Comparison of ENCODE assay signal across 8 cellular contexts in genomic region chr1:150619576-150620509, GRCh38. TPM values are rescaled to one million over a fixed set of nuclear protein-coding genes. Genes with fewer than 3 reads are reported as not detected.
DNase-seq lines count a peak whose midpoint lies in the region; ATAC-seq lines count a peak whose summit lies in the region.

No MANE protein-coding gene starts in this region.

- peak overlapping the region in 1 of 2 donors; percentile 59 for H3K4me3 Mint-ChIP-seq in activated T-cell treated with anti-CD3 and anti-CD28 coated beads, Interleukin-2, amount 50 U/mL, for 72 hours
- no peak overlapping the region for H3K4me3 Mint-ChIP-seq in activated T-cell treated with anti-CD3 and anti-CD28 coated beads, Interleukin-2, amount 50 U/mL, for 4 hours
- no peak overlapping the region for H3K4me3 Mint-ChIP-seq in effector memory CD8-positive, alpha-beta T cell

- H3K9me3 Mint-ChIP-seq in activated T-cell treated with anti-CD3 and anti-CD28 coated beads, Interleukin-2, amount 50 U/mL, for 72 hours = no peaks in the 10 kb centered on the region
- H3K9me3 Mint-ChIP-seq in activated T-cell treated with anti-CD3 and anti-CD28 coated beads, Interleukin-2, amount 50 U/mL, for 4 hours = no peaks in the 10 kb centered on the region
- no peaks in the 10 kb centered on the region for H3K9me3 Mint-ChIP-seq in effector memory CD8-positive, alpha-beta T cell

- H3K27ac Mint-ChIP-seq in activated T-cell treated with anti-CD3 and anti-CD28 coated beads, Interleukin-2, amount 50 U/mL, for 72 hours = peak overlapping the region; percentile 95
- H3K27ac Mint-ChIP-seq in effector memory CD8-positive, alpha-beta T cell = peak overlapping the region; percentile 45 to 81

- no peaks in the 10 kb centered on the region for H3K27me3 Mint-ChIP-seq in activated T-cell treated with anti-CD3 and anti-CD28 coated beads, Interleukin-2, amount 50 U/mL, for 72 hours (ENCODE audit: low read depth)
- no peaks in the 10 kb centered on the region for H3K27me3 Mint-ChIP-seq in activated T-cell treated with anti-CD3 and anti-CD28 coated beads, Interleukin-2, amount 50 U/mL, for 4 hours (ENCODE audit: low read depth)
- no peaks in the 10 kb centered on the region for H3K27me3 Mint-ChIP-seq in effector memory CD8-positive, alpha-beta T cell

- peaks cover 78% of the 10 kb centered on the region for H3K4me1 Mint-ChIP-seq in activated T-cell treated with anti-CD3 and anti-CD28 coated beads, Interleukin-2, amount 50 U/mL, for 72 hours (ENCODE audit: low read depth)
- H3K4me1 Mint-ChIP-seq in activated T-cell treated with anti-CD3 and anti-CD28 coated beads, Interleukin-2, amount 50 U/mL, for 4 hours (ENCODE audit: low read depth) = peaks cover 72% of the 10 kb centered on the region
- peaks cover 35 to 41% of the 10 kb centered on the region in 2 donors for H3K4me1 Mint-ChIP-seq in effector memory CD8-positive, alpha-beta T cell (ENCODE audit: low read depth in 2 of 2)

- ATAC-seq in activated T-cell treated with anti-CD3 and anti-CD28 coated beads, Interleukin-2, amount 50 U/mL, for 72 hours (replicated peaks in 1 of 2) = no peak
- ATAC-seq in activated T-cell treated with anti-CD3 and anti-CD28 coated beads, Interleukin-2, amount 50 U/mL, for 4 hours = no peak
- ATAC-seq in effector memory CD8-positive, alpha-beta T cell (replicated peaks) = peak; percentile 23
- no peak for ATAC-seq in HG02973 (IDR thresholded peaks at IDR 0.05; ENCODE audit: unreplicated experiment)
- ATAC-seq in GM18511 (IDR thresholded peaks at IDR 0.05; ENCODE audit: unreplicated experiment) = no peak

- no peak for DNase-seq in activated T-cell treated with anti-CD3 and anti-CD28 coated beads, Interleukin-2, amount 50 U/mL, for 72 hours
- DNase-seq in activated T-cell treated with anti-CD3 and anti-CD28 coated beads, Interleukin-2, amount 50 U/mL, for 4 hours = no peak
- DNase-seq in RPMI8226 (peak; percentile 83), myocyte (ENCODE audit: low read depth) (peak; percentile 94), NCI-H345 (lab: John Stamatoyannopoulos, UW) (no peak)
- DNase-seq in effector memory CD8-positive, alpha-beta T cell = no peak

- H3K36me3 Mint-ChIP-seq in activated T-cell treated with anti-CD3 and anti-CD28 coated beads, Interleukin-2, amount 50 U/mL, for 72 hours (ENCODE audit: insufficient read depth in 2 of 2) = peaks cover 33 to 48% of the 10 kb centered on the region in 2 donors
- peaks cover 49% of the 10 kb centered on the region for H3K36me3 Mint-ChIP-seq in activated T-cell treated with anti-CD3 and anti-CD28 coated beads, Interleukin-2, amount 50 U/mL, for 4 hours (ENCODE audit: insufficient read depth)
- H3K36me3 Mint-ChIP-seq in effector memory CD8-positive, alpha-beta T cell (ENCODE audit: insufficient read depth) = peaks cover 85% of the 10 kb centered on the region

RNA-seq across cellular contexts. Expression of gene ENSA, which starts 9.6 kb away (rescaled TPM):
- 100 to 1,000 TPM; 178 to 203 TPM for total RNA-seq in activated T-cell treated with anti-CD3 and anti-CD28 coated beads, Interleukin-2, amount 50 U/mL, for 72 hours
- 100 to 1,000 TPM; 221 to 224 (median 223) TPM for total RNA-seq in activated T-cell treated with anti-CD3 and anti-CD28 coated beads, Interleukin-2, amount 50 U/mL, for 4 hours
- 86.7 and 116 TPM in 2 replicates for total RNA-seq in myocyte
- polyA plus RNA-seq in myocyte (2012) = 81.1 TPM

RNA-seq across cellular contexts. Expression of gene MCL1, which starts 40.4 kb away (rescaled TPM):
- 100 to 1,000 TPM; 373 to 495 TPM for total RNA-seq in activated T-cell treated with anti-CD3 and anti-CD28 coated beads, Interleukin-2, amount 50 U/mL, for 72 hours
- total RNA-seq in activated T-cell treated with anti-CD3 and anti-CD28 coated beads, Interleukin-2, amount 50 U/mL, for 4 hours = 100 to 1,000 TPM; 228 to 237 (median 236) TPM
- total RNA-seq in myocyte = 162 and 186 TPM in 2 replicates
- 93.5 TPM for polyA plus RNA-seq in myocyte (2012)

Comparison
In these comparisons a context has a peak if more than half of its experiments do, and no peak if none do; other contexts are left out.
1. DNase-seq: peak in RPMI8226 (single experiment) and myocyte (single experiment); none in activated T-cell treated with anti-CD3 and anti-CD28 coated beads, Interleukin-2, amount 50 U/mL, for 72 hours (0 of 2), activated T-cell treated with anti-CD3 and anti-CD28 coated beads, Interleukin-2, amount 50 U/mL, for 4 hours (single experiment), effector memory CD8-positive, alpha-beta T cell (0 of 3) and NCI-H345 (single experiment).